Comparison of ENCODE assay signal across 5 cellular contexts in genomic region chr2:96141624-96141967, GRCh38. TPM values are rescaled to one million over a fixed set of nuclear protein-coding genes. Genes with fewer than 3 reads are reported as not detected.
"Had no signal": no experiment of that assay in that cellular context is flagged by ENCODE, and none has a peak within 500 bp of the region (broad histone marks: within the 10 kb centered on the region; RNA-seq: fewer than 3 reads in every experiment).

No MANE protein-coding gene starts in this region.

RNA-seq across cellular contexts. Expression of gene ASTL, which starts 3.3 kb away (rescaled TPM):
- total RNA-seq: ascending aorta, lung microvascular endothelial cell, osteocyte, right atrium auricular region, thyroid gland had no signal

RNA-seq across cellular contexts. Expression of gene ADRA2B, which starts 25.2 kb away (rescaled TPM):
- total RNA-seq: lung microvascular endothelial cell, osteocyte had no signal
